ENCODE assay signal across 26 cellular contexts in the genomic region with DNA sequence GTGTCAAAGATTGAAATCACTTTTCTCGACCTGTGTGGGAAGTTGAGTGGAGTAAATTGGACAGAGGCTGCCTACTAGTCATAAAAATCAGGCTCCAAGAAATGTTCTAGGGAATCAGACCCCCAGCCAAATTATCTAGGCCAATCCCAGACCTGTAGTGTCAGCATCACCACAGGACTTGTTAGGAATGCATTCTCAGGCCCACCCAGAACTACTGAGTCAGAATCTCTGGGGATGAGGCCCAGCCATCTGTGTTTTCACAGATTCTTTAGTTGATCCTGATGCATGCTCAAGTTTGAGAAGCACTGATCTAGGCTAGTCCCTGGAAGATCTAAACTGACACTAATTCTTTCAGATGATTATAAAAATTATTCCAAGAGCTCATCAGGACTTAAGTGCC.
"Had no signal": no experiment of that assay in that cellular context is flagged by ENCODE, and none has a peak within 500 bp of the region (broad histone marks: within the 10 kb centered on the region; RNA-seq: fewer than 3 reads in every experiment).

No MANE protein-coding gene starts in this region.

- H3K36me3 ChIP-seq: stomach, thoracic aorta, thyroid gland, tibial artery, tibial nerve, transverse colon, upper lobe of left lung, upper lobe of right lung, uterus, vagina had no signal

- ATAC-seq: stimulated activated effector memory CD8-positive, alpha-beta T cell treated with anti-CD3 and anti-CD28 coated beads, Interleukin-12 subunit alpha, Interleukin-12 subunit beta, amount 100 ng/mL, for 72 hours; stimulated activated memory B cell treated with anti-CD40 and anti-IgM and Interleukin-4, amounts not matched to agents 10 μg/mL and 1 μg/mL and 100 μg/mL, for 72 hours; stimulated activated naive B cell treated with anti-CD40 and anti-IgM and Interleukin-4, amounts not matched to agents 10 μg/mL and 1 μg/mL and 100 μg/mL, for 72 hours; stimulated activated naive CD8-positive, alpha-beta T cell treated with anti-CD3 and anti-CD28 coated beads, Interleukin-15, amount 100 ng/mL, for 72 hours; stimulated activated naive CD8-positive, alpha-beta T cell treated with anti-CD3 and anti-CD28 coated beads, Interleukin-15, Interleukin-2, amounts not matched to agents 100 U/mL and 50 U/mL, for 24 hours had no signal

- H3K4me3 ChIP-seq: stomach, testis, thoracic aorta, thyroid gland, tibial artery, tibial nerve, transverse colon, upper lobe of left lung, upper lobe of right lung, uterus, vagina had no signal

- DNase-seq: stimulated activated CD4-positive, alpha-beta T cell treated with anti-CD3 and anti-CD28 coated beads, Interleukin-2, amount 100 ng/mL, for 24 hours; stimulated activated CD4-positive, alpha-beta T cell treated with anti-CD3 and anti-CD28 coated beads, Interleukin-2, amount 100 ng/mL, for 48 hours; stimulated activated CD4-positive, alpha-beta T cell treated with anti-CD3 and anti-CD28 coated beads, Interleukin-4, amount 100 ng/mL, for 1 hour; stimulated activated CD4-positive, alpha-beta T cell treated with anti-CD3 and anti-CD28 coated beads, Interleukin-4, amount 100 ng/mL, for 24 hours; stimulated activated CD4-positive, alpha-beta T cell treated with anti-CD3 and anti-CD28 coated beads, Interleukin-4, amount 100 ng/mL, for 4 hours; stimulated activated CD8-positive, alpha-beta memory T cell treated with anti-CD3 and anti-CD28 coated beads, Interleukin-4, amount 100 ng/mL, for 48 hours; stimulated activated naive B cell treated with anti-CD40 and anti-IgM and Interleukin-4, amounts not matched to agents 10 μg/mL and 1 μg/mL and 100 μg/mL, for 72 hours; stimulated activated naive CD4-positive, alpha-beta T cell; stimulated activated naive CD4-positive, alpha-beta T cell treated with Interleukin-2 at 50 U/mL for 16 hours; stimulated activated naive CD8-positive, alpha-beta T cell treated with anti-CD3 and anti-CD28 coated beads, Interleukin-15, amount 100 ng/mL, for 72 hours; stimulated activated naive CD8-positive, alpha-beta T cell treated with anti-CD3 and anti-CD28 coated beads, Interleukin-15, Interleukin-2, amounts not matched to agents 100 U/mL and 50 U/mL, for 24 hours; stomach; substantia nigra; testis; thyroid gland; tibial artery; transverse colon; trophoblast cell; upper lobe of left lung; upper lobe of right lung; uterus had no signal

- H3K9me3 ChIP-seq: stomach, testis, thoracic aorta, thyroid gland, tibial artery, tibial nerve, transverse colon, upper lobe of left lung, upper lobe of right lung, uterus, vagina had no signal

- H3K27me3 ChIP-seq: stomach, testis, thyroid gland, tibial nerve, transverse colon, upper lobe of left lung, upper lobe of right lung, uterus, vagina had no signal

- H3K4me1 ChIP-seq: stomach, testis, thyroid gland, tibial artery, tibial nerve, transverse colon, upper lobe of right lung, uterus, vagina had no signal

- H3K27ac ChIP-seq: stomach, testis, thoracic aorta, thyroid gland, tibial artery, tibial nerve, transverse colon, upper lobe of left lung, upper lobe of right lung, uterus, vagina had no signal
